1 cellular context compared by ENCODE assay signal in genomic region chr4:180630012-180630411, GRCh38.
A peak's percentile ranks its signal among the peaks of the same experiment; 100 is the strongest.
TF ChIP-seq lines count a peak whose summit lies in the region.

No MANE protein-coding gene starts in this region.

TF ChIP-seq in HEK293, 187 proteins besides CTCF, POLR2A, EP300 and RAD21 (continued from another document):
- TF ChIP-seq ATF2 (tag by site-specific recombination; IDR thresholded peaks at IDR 0.05; ENCODE audit: low read depth) (peak; percentile 69), ZNF529 (tag by site-specific recombination; IDR thresholded peaks at IDR 0.05; ENCODE audit: insufficient replicate concordance) (no peak)
